31 cellular contexts compared by ENCODE assay signal in genomic region chr13:43494206-43494605, GRCh38.
"Had no signal": no experiment of that assay in that cellular context is flagged by ENCODE, and none has a peak within 500 bp of the region (broad histone marks: within the 10 kb centered on the region; RNA-seq: fewer than 3 reads in every experiment).

No MANE protein-coding gene starts in this region.

- H3K27me3 Mint-ChIP-seq: progenitor cell of endocrine pancreas had no signal

- H3K9me3 ChIP-seq: ovary, psoas muscle, right lobe of liver, sigmoid colon, thoracic aorta, thyroid gland, upper lobe of left lung, vagina had no signal

- H3K4me2 ChIP-seq: neural progenitor cell, smooth muscle cell had no signal

- H3K79me2 ChIP-seq: parathyroid adenoma had no signal

- H2AFZ ChIP-seq: neural progenitor cell, parathyroid adenoma had no signal

- ATAC-seq: natural killer cell; psoas muscle; right cardiac atrium; right lobe of liver; stimulated activated memory B cell treated with anti-CD40 and anti-IgM and Interleukin-4, amounts not matched to agents 10 μg/mL and 1 μg/mL and 100 μg/mL, for 72 hours; stimulated activated naive CD8-positive, alpha-beta T cell treated with anti-CD3 and anti-CD28 coated beads, Interleukin-15, amount 100 ng/mL, for 72 hours; stimulated activated naive CD8-positive, alpha-beta T cell treated with anti-CD3 and anti-CD28 coated beads, Interleukin-15, Interleukin-2, amounts not matched to agents 100 U/mL and 50 U/mL, for 24 hours had no signal

- H3K4me1 Mint-ChIP-seq: naive B cell; natural killer cell; nephron; neural progenitor cell; stimulated activated memory B cell treated with anti-CD40 and anti-IgM and Interleukin-4, amounts not matched to agents 10 μg/mL and 1 μg/mL and 100 μg/mL, for 72 hours; stimulated activated naive CD8-positive, alpha-beta T cell treated with anti-CD3 and anti-CD28 coated beads, Interleukin-15, amount 100 ng/mL, for 72 hours had no signal

- H3K9ac ChIP-seq: neural progenitor cell, parathyroid adenoma had no signal

- H3K4me1 ChIP-seq: parathyroid adenoma, psoas muscle, right lobe of liver, spleen, thyroid gland, tibial nerve, upper lobe of left lung, vagina had no signal

- H3K36me3 ChIP-seq: neural progenitor cell, ovary, right lobe of liver, sigmoid colon, spleen, thoracic aorta, thyroid gland, tibial nerve, upper lobe of left lung, vagina had no signal

- DNase-seq: naive B cell; natural killer cell; occipital lobe; ovary; posterior cingulate gyrus; psoas muscle; right cardiac atrium; right lobe of liver; sigmoid colon; spleen; stimulated activated CD4-positive, alpha-beta T cell treated with anti-CD3 and anti-CD28 coated beads, Interleukin-12 subunit alpha, Interleukin-12 subunit beta, amount 100 ng/mL, for 4 hours; stimulated activated CD4-positive, alpha-beta T cell treated with anti-CD3 and anti-CD28 coated beads, Interleukin-1b, Interleukin-23, amount 100 ng/mL, for 48 hours; stimulated activated CD4-positive, alpha-beta T cell treated with anti-CD3 and anti-CD28 coated beads, Interleukin-4, amount 100 ng/mL, for 1 hour; stimulated activated CD4-positive, alpha-beta T cell treated with anti-CD3 and anti-CD28 coated beads, Interleukin-4, amount 100 ng/mL, for 4 hours; stimulated activated CD8-positive, alpha-beta memory T cell treated with anti-CD3 and anti-CD28 coated beads, Interleukin-4, amount 100 ng/mL, for 48 hours; stimulated activated naive CD4-positive, alpha-beta T cell; stimulated activated naive CD8-positive, alpha-beta T cell treated with anti-CD3 and anti-CD28 coated beads, Interleukin-15, amount 100 ng/mL, for 72 hours; stimulated activated naive CD8-positive, alpha-beta T cell treated with anti-CD3 and anti-CD28 coated beads, Interleukin-15, Interleukin-2, amounts not matched to agents 100 U/mL and 50 U/mL, for 24 hours; substantia nigra; thyroid gland; upper lobe of left lung had no signal

- H3K27me3 ChIP-seq: neural progenitor cell, ovary, right lobe of liver, sigmoid colon, thyroid gland, tibial nerve, upper lobe of left lung, vagina had no signal

- H3K36me3 Mint-ChIP-seq: naive B cell; natural killer cell; neural progenitor cell; stimulated activated memory B cell treated with anti-CD40 and anti-IgM and Interleukin-4, amounts not matched to agents 10 μg/mL and 1 μg/mL and 100 μg/mL, for 72 hours had no signal

- H3K9me3 Mint-ChIP-seq: stimulated activated naive CD8-positive, alpha-beta T cell treated with anti-CD3 and anti-CD28 coated beads, Interleukin-15, amount 100 ng/mL, for 72 hours had no signal

- H3K4me3 ChIP-seq: neural progenitor cell, ovary, psoas muscle, right lobe of liver, sigmoid colon, skin epidermis, smooth muscle cell, spleen, thoracic aorta, thyroid gland, tibial nerve, upper lobe of left lung, vagina had no signal

- H3K4me3 Mint-ChIP-seq: naive B cell; natural killer cell; nephron; neural progenitor cell; stimulated activated memory B cell treated with anti-CD40 and anti-IgM and Interleukin-4, amounts not matched to agents 10 μg/mL and 1 μg/mL and 100 μg/mL, for 72 hours; stimulated activated naive CD8-positive, alpha-beta T cell treated with anti-CD3 and anti-CD28 coated beads, Interleukin-15, amount 100 ng/mL, for 72 hours had no signal

- H3K27ac ChIP-seq: neural progenitor cell, ovary, parathyroid adenoma, psoas muscle, right lobe of liver, sigmoid colon, skin epidermis, spleen, thoracic aorta, thyroid gland, tibial nerve, upper lobe of left lung, vagina had no signal

- H3K27ac Mint-ChIP-seq: naive B cell; natural killer cell; nephron; neural progenitor cell; progenitor cell of endocrine pancreas; stimulated activated memory B cell treated with anti-CD40 and anti-IgM and Interleukin-4, amounts not matched to agents 10 μg/mL and 1 μg/mL and 100 μg/mL, for 72 hours; stimulated activated naive CD8-positive, alpha-beta T cell treated with anti-CD3 and anti-CD28 coated beads, Interleukin-15, amount 100 ng/mL, for 72 hours had no signal
